ENCODE assay signal across 9 cellular contexts in the genomic region with DNA sequence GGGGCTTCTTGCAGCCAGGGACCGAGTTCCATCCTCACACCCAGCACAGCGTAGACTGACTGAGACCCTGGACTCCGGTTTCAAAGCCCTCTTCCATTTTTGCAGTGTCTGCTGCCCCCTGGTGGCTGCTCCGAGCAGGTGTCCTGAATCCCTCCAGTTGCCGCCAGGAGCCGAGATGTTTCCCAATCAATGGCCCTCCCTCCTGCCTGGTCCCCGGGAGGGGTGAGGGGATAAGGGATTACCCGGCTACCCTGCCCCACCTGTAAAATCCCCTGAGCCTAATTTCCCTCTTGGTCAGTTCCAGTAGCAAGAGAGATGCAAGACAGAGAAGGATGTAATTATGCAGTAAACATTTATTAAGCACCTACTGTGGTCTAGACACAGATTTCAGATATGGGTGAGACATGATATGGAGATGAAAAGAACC. TPM values are rescaled to one million over a fixed set of nuclear protein-coding genes. Genes with fewer than 3 reads are reported as not detected.
DNase-seq lines count a peak whose midpoint lies in the region; ATAC-seq and TF ChIP-seq lines count a peak whose summit lies in the region.
"Had no signal": no experiment of that assay in that cellular context is flagged by ENCODE, and none has a peak within 500 bp of the region (broad histone marks: within the 10 kb centered on the region; RNA-seq: fewer than 3 reads in every experiment).

No MANE protein-coding gene starts in this region.

- H3K27ac Mint-ChIP-seq in Caco-2 (ENCODE audit: unreplicated experiment), result no peak overlapping the region
- H3K27ac Mint-ChIP-seq in activated T-helper 2 cell treated with anti-CD3 and anti-CD28 coated beads, Interferon-gamma antibody, Interleukin-2, Interleukin-4, amounts not matched to agents 10 μg/mL and 5 μg/mL and 100 μg/mL, durations not matched to agents 14 hours and 24 hours and 36 hours, result no peak overlapping the region
- H3K27ac Mint-ChIP-seq: T-helper 1 cell treated with Interleukin-12 subunit alpha and Interleukin-12 subunit beta and Interleukin-4 antibody, amounts not matched to agents 30 μg/mL and 1 μg/mL, for 36 hours had no signal

- TF ChIP-seq POLR2A in suprapubic skin (IDR thresholded peaks at IDR 0.05), result no peak

- H3K4me3 ChIP-seq in Caco-2 (ENCODE audit: low read depth, low read length), result no peak overlapping the region
- H3K4me3 ChIP-seq in suprapubic skin, result no peak overlapping the region

- ATAC-seq in foreskin keratinocyte (peak; percentile 69), HG03045 (IDR thresholded peaks at IDR 0.05; ENCODE audit: unreplicated experiment) (no peak)

- TF ChIP-seq CTCF in Caco-2 (IDR thresholded peaks at IDR 0.05; ENCODE audit: insufficient read depth in 1 of 2, low read depth in 1 of 2, low read length in 1 of 2, severe bottlenecking in 1 of 2, unreplicated experiment in 1 of 2) (peak; percentile 88 to 93), foreskin keratinocyte (conservative IDR thresholded peaks at IDR 0.05) (peak; percentile 86), suprapubic skin (IDR thresholded peaks at IDR 0.05) (peak; percentile 68 to 88)

- intact Hi-C loops in Caco-2 (cut with micrococcal nuclease; ENCODE audit: unreplicated experiment), result loop anchor here (1.0 to 5.0 kb wide), 2 partner anchors 290 to 422 kb away; no protein-coding TSS in a partner anchor
- intact Hi-C loops in activated T-helper 2 cell treated with anti-CD3 and anti-CD28 coated beads, Interferon-gamma antibody, Interleukin-2, Interleukin-4, amounts not matched to agents 10 μg/mL and 5 μg/mL and 100 μg/mL, durations not matched to agents 14 hours and 24 hours and 36 hours (cut with micrococcal nuclease), result loop anchor here (5.0 to 10.0 kb wide), 2 partner anchors 289 to 377 kb away; no protein-coding TSS in a partner anchor

- POLR2A ChIA-PET in Caco-2 (lab: Charles Lee), result no interaction called here

- no peaks in the 10 kb centered on the region for H3K4me1 Mint-ChIP-seq in Caco-2 (ENCODE audit: low read depth, unreplicated experiment)
- peaks cover 3% of the 10 kb centered on the region for H3K4me1 Mint-ChIP-seq in activated T-helper 2 cell treated with anti-CD3 and anti-CD28 coated beads, Interferon-gamma antibody, Interleukin-2, Interleukin-4, amounts not matched to agents 10 μg/mL and 5 μg/mL and 100 μg/mL, durations not matched to agents 14 hours and 24 hours and 36 hours (ENCODE audit: low read depth)

- H3K9me3 ChIP-seq in Caco-2, result no peaks in the 10 kb centered on the region
- no peaks in the 10 kb centered on the region for H3K9me3 ChIP-seq in suprapubic skin

- H3K4me3 Mint-ChIP-seq in Caco-2 (ENCODE audit: unreplicated experiment), result no peak overlapping the region
- no peak overlapping the region for H3K4me3 Mint-ChIP-seq in activated T-helper 2 cell treated with anti-CD3 and anti-CD28 coated beads, Interferon-gamma antibody, Interleukin-2, Interleukin-4, amounts not matched to agents 10 μg/mL and 5 μg/mL and 100 μg/mL, durations not matched to agents 14 hours and 24 hours and 36 hours (ENCODE audit: low read depth)
- H3K4me3 Mint-ChIP-seq: T-helper 1 cell treated with Interleukin-12 subunit alpha and Interleukin-12 subunit beta and Interleukin-4 antibody, amounts not matched to agents 30 μg/mL and 1 μg/mL, for 36 hours had no signal

- H3K4me1 ChIP-seq in Caco-2 (no peaks in the 10 kb centered on the region), foreskin keratinocyte (no peaks in the 10 kb centered on the region), suprapubic skin (no peaks in the 10 kb centered on the region)

- H3K36me3 ChIP-seq in Caco-2 (ENCODE audit: control insufficient read depth, insufficient read depth, low read length), result no peaks in the 10 kb centered on the region
- no peaks in the 10 kb centered on the region for H3K36me3 ChIP-seq in suprapubic skin

- BruUV-seq in Caco-2 (replicated peaks; lab: Mats Ljungman, UMichigan), result no TSS peak

- no peak for TF ChIP-seq EP300 in suprapubic skin (IDR thresholded peaks at IDR 0.05)

- H3K36me3 Mint-ChIP-seq in Caco-2 (ENCODE audit: insufficient read depth, unreplicated experiment), result no peaks in the 10 kb centered on the region
- no peaks in the 10 kb centered on the region for H3K36me3 Mint-ChIP-seq in activated T-helper 2 cell treated with anti-CD3 and anti-CD28 coated beads, Interferon-gamma antibody, Interleukin-2, Interleukin-4, amounts not matched to agents 10 μg/mL and 5 μg/mL and 100 μg/mL, durations not matched to agents 14 hours and 24 hours and 36 hours (ENCODE audit: low read depth)

- H3K27ac ChIP-seq in foreskin keratinocyte (no peak overlapping the region), suprapubic skin (no peak overlapping the region)

- CTCF ChIA-PET in Caco-2 (lab: Charles Lee), result interaction anchor here (0.6 to 0.7 kb wide), 3 partner anchors 39 to 594 kb away, joined by 3 to 11 read pairs (median 5); no protein-coding TSS in a partner anchor

- DNase-seq in Caco-2, result peak; percentile 66 to 79
- DNase-seq in KG1 (lab: John Stamatoyannopoulos, UW), result peak; percentile 16
- DNase-seq in RKO (ENCODE audit: low spot score), result peak; percentile 61
- DNase-seq in activated T-helper 2 cell treated with anti-CD3 and anti-CD28 coated beads, Interferon-gamma antibody, Interleukin-2, Interleukin-4, amounts not matched to agents 10 μg/mL and 5 μg/mL and 100 μg/mL, durations not matched to agents 14 hours and 24 hours and 36 hours (ENCODE audit: low spot score), result peak; percentile 43
- DNase-seq in foreskin keratinocyte, result peak in 1 of 2 donors; percentile 29
- peak; percentile 35 for DNase-seq in occipital lobe (lab: John Stamatoyannopoulos, UW)
- peak in 1 of 2 donors; percentile 77 for DNase-seq in suprapubic skin (ENCODE audit: low spot score in 2 of 2)

- H3K9me3 Mint-ChIP-seq in Caco-2 (ENCODE audit: unreplicated experiment), result no peaks in the 10 kb centered on the region
- H3K9me3 Mint-ChIP-seq in activated T-helper 2 cell treated with anti-CD3 and anti-CD28 coated beads, Interferon-gamma antibody, Interleukin-2, Interleukin-4, amounts not matched to agents 10 μg/mL and 5 μg/mL and 100 μg/mL, durations not matched to agents 14 hours and 24 hours and 36 hours, result no peaks in the 10 kb centered on the region
- H3K9me3 Mint-ChIP-seq: T-helper 1 cell treated with Interleukin-12 subunit alpha and Interleukin-12 subunit beta and Interleukin-4 antibody, amounts not matched to agents 30 μg/mL and 1 μg/mL, for 36 hours had no signal

- peaks cover 17% of the 10 kb centered on the region for H3K27me3 Mint-ChIP-seq in Caco-2 (ENCODE audit: insufficient read depth, unreplicated experiment)
- peaks cover 2% of the 10 kb centered on the region for H3K27me3 Mint-ChIP-seq in activated T-helper 2 cell treated with anti-CD3 and anti-CD28 coated beads, Interferon-gamma antibody, Interleukin-2, Interleukin-4, amounts not matched to agents 10 μg/mL and 5 μg/mL and 100 μg/mL, durations not matched to agents 14 hours and 24 hours and 36 hours (ENCODE audit: low read depth)

- WGBS in suprapubic skin, result 1% methylated on average over 7 of the region's 8 CpGs

- H3K27me3 ChIP-seq in Caco-2 (replicated peaks; ENCODE audit: control insufficient read depth, insufficient read depth, low read length) (no peaks in the 10 kb centered on the region), foreskin keratinocyte (peaks cover 6% of the 10 kb centered on the region), suprapubic skin (peaks cover 18% of the 10 kb centered on the region)

RNA-seq across cellular contexts. Expression of a gene that starts 55.0 kb away (rescaled TPM):
- 14.9 and 17.2 TPM in 2 replicates for total RNA-seq in Caco-2 (2022)
- total RNA-seq in activated T-helper 2 cell treated with anti-CD3 and anti-CD28 coated beads, Interferon-gamma antibody, Interleukin-2, Interleukin-4, amounts not matched to agents 10 μg/mL and 5 μg/mL and 100 μg/mL, durations not matched to agents 14 hours and 24 hours and 36 hours, result 3.9 and 4.3 TPM in 2 replicates
- 5.1 and 5.4 TPM in 2 replicates for total RNA-seq in foreskin keratinocyte
- 5.5 and 6.1 TPM in 2 replicates for polyA plus RNA-seq in foreskin keratinocyte
- total RNA-seq in occipital lobe, result 5.8 TPM
- 10 to 100 TPM; 15.9 to 25.7 (median 23.2) TPM for total RNA-seq in suprapubic skin
